Comparison of ENCODE assay signal across 8 cellular contexts in genomic region chr1:100354971-100355394, GRCh38. TPM values are rescaled to one million over a fixed set of nuclear protein-coding genes. Genes with fewer than 3 reads are reported as not detected.
A peak's percentile ranks its signal among the peaks of the same experiment; 100 is the strongest.
DNase-seq lines count a peak whose midpoint lies in the region; ATAC-seq and TF ChIP-seq lines count a peak whose summit lies in the region.

No MANE protein-coding gene starts in this region.

- TF ChIP-seq CTCF in epithelial cell of proximal tubule (conservative IDR thresholded peaks at IDR 0.05; ENCODE audit: low read depth, low read length) (no peak), spleen (IDR thresholded peaks at IDR 0.05 in 8 of 11, conservative IDR thresholded peaks at IDR 0.05 in 3 of 11) (no peak)

- intact Hi-C loops in spleen (cut with DNase I; ENCODE audit: low total_unique reads) (loop anchor here (10.0 kb wide), 3 partner anchors 90 to 220 kb away; partner anchors contain the start of genes RTCA, SASS6 and TRMT13), left ventricle myocardium superior (cut with micrococcal nuclease) (no loop called here), posterior vena cava (cut with DNase I) (no loop called here)

- H3K27ac ChIP-seq in BLaER1 treated with 17β-estradiol and CSF1 and Interleukin-3, amounts not matched to agents 10 nM and 100 nM, result no peak overlapping the region
- H3K27ac ChIP-seq in SJCRH30 (no peak overlapping the region), spleen (peak overlapping the region in 1 of 8 donors; percentile 36)

- peaks cover 0 to 28% (median 19%) of the 10 kb centered on the region in 11 experiments; a peak in 10 of 22 replicates for H4K20me1 ChIP-seq in BLaER1 treated with 17β-estradiol and CSF1 and Interleukin-3, amounts not matched to agents 10 nM and 100 nM

- no peak for TF ChIP-seq POLR2A in spleen (IDR thresholded peaks at IDR 0.05)

- H3K4me2 ChIP-seq in BLaER1 treated with 17β-estradiol and CSF1 and Interleukin-3, amounts not matched to agents 10 nM and 100 nM, result peak overlapping the region; percentile 78 to 96 (median 90)
- H3K4me2 ChIP-seq in skeletal muscle satellite cell (ENCODE audit: low read length), result peak overlapping the region; percentile 87

- H3K4me3 ChIP-seq in BLaER1 treated with 17β-estradiol and CSF1 and Interleukin-3, amounts not matched to agents 10 nM and 100 nM, result peak overlapping the region in 5 of 10 experiments; percentile 10 to 92 (median 16); a peak in 6 of 20 replicates
- H3K4me3 ChIP-seq in SJCRH30 (no peak overlapping the region), epithelial cell of proximal tubule (ENCODE audit: low read depth, low read length) (no peak overlapping the region), skeletal muscle satellite cell (ENCODE audit: low read length) (no peak overlapping the region), spleen (peak overlapping the region in 2 of 8 donors; percentile 77 to 96)

- 52 to 83% (median 69%) methylated on average over 2 of the region's 2 CpGs for WGBS in spleen, 5 donors

- peak overlapping the region in 3 of 11 experiments; percentile 22 to 33 (median 32); a peak in 1 of 22 replicates for H3K9ac ChIP-seq in BLaER1 treated with 17β-estradiol and CSF1 and Interleukin-3, amounts not matched to agents 10 nM and 100 nM
- no peak overlapping the region for H3K9ac ChIP-seq in skeletal muscle satellite cell (ENCODE audit: low read depth, low read length)

- no peak for ATAC-seq in left ventricle myocardium superior

- peak; percentile 36 for DNase-seq in HK-2 (ENCODE audit: unreplicated experiment)
- DNase-seq in SJCRH30, result peak; percentile 40 to 64
- peak; percentile 52 for DNase-seq in epithelial cell of proximal tubule (ENCODE audit: low read depth)
- DNase-seq in spleen, result no peak
- no peak for DNase-seq in left ventricle myocardium superior
- DNase-seq in posterior vena cava (ENCODE audit: low spot score), result no peak

- no peaks in the 10 kb centered on the region for H3K9me3 ChIP-seq in BLaER1 treated with 17β-estradiol and CSF1 and Interleukin-3, amounts not matched to agents 10 nM and 100 nM (replicated peaks in 1 of 11)
- no peaks in the 10 kb centered on the region for H3K9me3 ChIP-seq in SJCRH30 (replicated peaks)
- H3K9me3 ChIP-seq in skeletal muscle satellite cell (replicated peaks; ENCODE audit: low read length), result no peaks in the 10 kb centered on the region
- H3K9me3 ChIP-seq in spleen, result no peaks in the 10 kb centered on the region

- H3K4me1 ChIP-seq in BLaER1 treated with 17β-estradiol and CSF1 and Interleukin-3, amounts not matched to agents 10 nM and 100 nM, result peaks cover 45 to 73% (median 55%) of the 10 kb centered on the region in 10 experiments
- peaks cover 13% of the 10 kb centered on the region for H3K4me1 ChIP-seq in SJCRH30
- H3K4me1 ChIP-seq in skeletal muscle satellite cell (ENCODE audit: control insufficient read depth, insufficient read depth, low read length), result peaks cover 18% of the 10 kb centered on the region
- H3K4me1 ChIP-seq in spleen, result peaks cover 49 to 78% (median 63%) of the 10 kb centered on the region in 6 donors

- peaks cover 3 to 45% (median 19%) of the 10 kb centered on the region in 11 experiments; a peak in 12 of 22 replicates for H3K36me3 ChIP-seq in BLaER1 treated with 17β-estradiol and CSF1 and Interleukin-3, amounts not matched to agents 10 nM and 100 nM
- H3K36me3 ChIP-seq in SJCRH30, result no peaks in the 10 kb centered on the region; the same call in 1 of the 2 replicates
- H3K36me3 ChIP-seq in skeletal muscle satellite cell (ENCODE audit: insufficient read depth, low read length), result no peaks in the 10 kb centered on the region
- peaks cover 0 to 11% (median 1%) of the 10 kb centered on the region in 6 donors for H3K36me3 ChIP-seq in spleen

- H3K27me3 ChIP-seq in BLaER1 treated with 17β-estradiol and CSF1 and Interleukin-3, amounts not matched to agents 10 nM and 100 nM, result no peaks in the 10 kb centered on the region
- H3K27me3 ChIP-seq in SJCRH30 (no peaks in the 10 kb centered on the region), skeletal muscle satellite cell (ENCODE audit: control insufficient read depth, insufficient read depth, low read length) (no peaks in the 10 kb centered on the region), spleen (replicated peaks in 1 of 7) (no peaks in the 10 kb centered on the region)

RNA-seq across cellular contexts. Expression of gene CDC14A, which starts 2.7 kb away (rescaled TPM):
- 10.2 and 12.2 TPM in 2 replicates for total RNA-seq in SJCRH30 (2014; rRNA removed; shearing (Covaris generic))
- total RNA-seq in epithelial cell of proximal tubule, result 4.9 and 7.4 TPM in 2 replicates
- total RNA-seq in skeletal muscle satellite cell (2012; rRNA removed), result 1.8 and 4.4 TPM in 2 replicates
- 10 to 100 TPM; 17.4 to 58.5 (median 31.3) TPM for total RNA-seq in spleen
- polyA plus RNA-seq in spleen, result 1 to 10 TPM; 3.8 to 4.5 (median 4.2) TPM
- 2.6 TPM for total RNA-seq in left ventricle myocardium superior
- 1 to 10 TPM; 6.5 to 7.5 TPM for total RNA-seq in posterior vena cava

Comparison
In these comparisons a context has a peak if more than half of its experiments do, and no peak if none do; other contexts are left out.
1. DNase-seq: peak in HK-2 (single experiment), SJCRH30 (2 of 2) and epithelial cell of proximal tubule (single experiment); none in spleen (single experiment), left ventricle myocardium superior (single experiment) and posterior vena cava (single experiment).